In the genomic region with DNA sequence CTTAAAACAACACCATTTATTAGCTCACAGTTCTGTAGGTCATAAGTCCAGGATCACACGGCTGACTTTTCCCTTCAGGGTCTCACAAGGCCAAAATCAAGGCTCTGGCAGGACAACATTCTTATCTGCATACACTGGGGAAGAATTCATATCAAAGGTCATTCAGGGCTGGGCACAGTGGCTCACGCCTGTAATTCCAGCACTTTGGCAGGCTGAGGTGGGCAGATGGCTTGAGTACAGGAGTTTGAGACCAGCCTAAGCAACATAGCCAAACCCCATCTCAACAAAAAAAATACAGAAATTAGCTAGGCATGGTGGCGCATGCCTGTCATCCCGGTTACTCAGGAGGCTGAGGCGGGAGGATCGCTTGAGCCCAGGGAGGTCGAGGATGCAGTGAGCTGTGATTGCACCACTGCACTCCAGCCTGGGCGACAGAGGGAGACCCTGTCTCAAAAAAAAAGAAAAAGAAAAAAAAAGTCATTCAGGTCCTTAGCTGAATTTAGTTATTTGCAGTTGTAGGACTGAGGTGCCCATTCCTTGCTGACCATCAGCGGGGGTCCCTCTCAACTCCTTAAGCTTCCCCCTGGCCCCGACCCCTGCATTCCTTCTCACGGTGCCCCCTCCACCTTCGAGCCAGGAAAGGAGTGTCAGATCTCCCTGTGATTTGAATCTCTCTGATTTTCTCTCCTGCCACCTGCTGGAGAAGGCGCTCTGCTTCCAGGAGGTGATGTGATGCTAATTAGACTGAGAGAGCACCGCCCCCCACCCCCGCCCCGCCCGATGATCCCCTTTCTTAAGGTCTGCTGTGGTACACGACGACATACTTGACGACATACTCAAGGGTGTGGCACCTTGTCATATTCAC, we compare ENCODE assay signal across 7 cellular contexts.
A peak's percentile ranks its signal among the peaks of the same experiment; 100 is the strongest.
DNase-seq lines count a peak whose midpoint lies in the region; ATAC-seq and TF ChIP-seq lines count a peak whose summit lies in the region.

No MANE protein-coding gene starts in this region.

- ATAC-seq in gastroesophageal sphincter (no peak), psoas muscle (peak; percentile 50 to 67 (median 60)), HG03108 (IDR thresholded peaks at IDR 0.05; ENCODE audit: unreplicated experiment) (no peak), GM21619 (IDR thresholded peaks at IDR 0.05; ENCODE audit: unreplicated experiment) (no peak)

- H3K9me3 ChIP-seq in gastroesophageal sphincter, result no peaks in the 10 kb centered on the region
- no peaks in the 10 kb centered on the region for H3K9me3 ChIP-seq in psoas muscle

- no peak for TF ChIP-seq EP300 in gastroesophageal sphincter (IDR thresholded peaks at IDR 0.05)

- DNase-seq in NCI-H524 treated with DMSO at 0.1 percent for 48 hours (lab: John Stamatoyannopoulos, UW) (peak; percentile 17), psoas muscle (no peak), OCI-M2 (lab: John Stamatoyannopoulos, UW; ENCODE audit: unreplicated experiment) (no peak)

- intact Hi-C loops in psoas muscle (cut with DNase I), result loop anchor here in 1 of 2 donors (1.0 kb wide), 1 partner anchor 63 kb away; no protein-coding TSS in a partner anchor

- peaks cover 0 to 44% (median 12%) of the 10 kb centered on the region in 3 donors for H3K4me1 ChIP-seq in gastroesophageal sphincter
- H3K4me1 ChIP-seq in psoas muscle, result peaks cover 18% of the 10 kb centered on the region

- H3K36me3 ChIP-seq in gastroesophageal sphincter, result no peaks in the 10 kb centered on the region
- no peaks in the 10 kb centered on the region for H3K36me3 ChIP-seq in psoas muscle (ENCODE audit: insufficient read depth in 1 of 2, low read depth in 1 of 2)

- 52 to 56% methylated on average over 3 to 7 of the region's 20 CpGs for WGBS in gastroesophageal sphincter (ENCODE audit: low coverage in 1 of 2), 2 donors
- 44 to 53% (median 49%) methylated on average over 20 of the region's 20 CpGs for WGBS in psoas muscle, 3 donors

- TF ChIP-seq POLR2A in gastroesophageal sphincter (IDR thresholded peaks at IDR 0.05), result no peak

- TF ChIP-seq CTCF in GM12875 (IDR thresholded peaks at IDR 0.05; ENCODE audit: borderline replicate concordance, insufficient read depth, low read depth, low read length) (peak; percentile 32; the same call in 1 of the 2 replicates), gastroesophageal sphincter (IDR thresholded peaks at IDR 0.05) (peak in 3 of 4 experiments; percentile 36 to 66 (median 40)), psoas muscle (IDR thresholded peaks at IDR 0.05) (peak; percentile 41)

- peak overlapping the region in 3 of 4 donors; percentile 71 to 81 (median 81) for H3K27ac ChIP-seq in gastroesophageal sphincter
- peak overlapping the region; percentile 61 for H3K27ac ChIP-seq in psoas muscle

- H3K27me3 ChIP-seq in gastroesophageal sphincter (no peaks in the 10 kb centered on the region), psoas muscle (ENCODE audit: insufficient read depth in 3 of 3, low read length in 2 of 3) (no peaks in the 10 kb centered on the region)

- no peak overlapping the region for H3K4me3 ChIP-seq in GM12875 (ENCODE audit: low read depth, low read length)
- no peak overlapping the region for H3K4me3 ChIP-seq in gastroesophageal sphincter
- H3K4me3 ChIP-seq in psoas muscle, result no peak overlapping the region

Comparison
In these comparisons a context has a peak if more than half of its experiments do, and no peak if none do; other contexts are left out.
1. ATAC-seq: peak in psoas muscle (4 of 4); none in gastroesophageal sphincter (single experiment), HG03108 (single experiment) and GM21619 (single experiment).
2. Peak in every context shown above with its lines, with median percentiles within 50 percentile points of each other: CTCF ChIP-seq.